1 cellular context compared by ENCODE assay signal in the genomic region with DNA sequence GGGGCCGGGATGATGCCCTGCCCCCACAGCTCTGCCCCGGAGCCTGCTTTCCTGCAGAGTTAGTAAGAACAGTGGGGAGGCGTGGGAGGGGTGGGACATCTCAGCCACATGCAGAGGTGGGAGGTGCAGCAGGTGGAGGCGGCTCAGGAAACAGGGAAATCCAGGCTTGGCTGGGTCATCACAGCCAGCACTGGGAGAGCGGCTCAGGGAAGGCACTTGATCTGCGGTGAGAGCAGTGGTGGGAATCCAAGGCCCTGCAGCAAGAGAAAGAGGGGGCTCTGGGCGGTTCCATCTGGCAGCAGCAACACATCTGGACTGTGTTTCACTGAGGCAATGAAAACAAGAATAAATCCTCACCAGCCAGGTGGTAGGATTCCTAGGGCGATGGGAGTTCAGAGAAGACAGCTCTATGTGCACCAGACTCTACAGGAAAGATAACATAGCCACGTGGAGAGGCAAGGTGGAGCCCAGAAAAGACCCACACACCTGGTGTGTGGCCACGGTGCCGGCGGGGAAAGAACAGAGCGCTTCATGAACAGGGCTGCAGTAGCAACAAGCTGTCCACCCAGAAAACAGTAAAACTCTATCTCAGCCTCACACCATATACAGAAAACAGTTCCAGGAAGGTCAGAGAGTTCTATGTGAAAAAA.
TF ChIP-seq lines count a peak whose summit lies in the region.

No MANE protein-coding gene starts in this region.

TF ChIP-seq in HepG2, 621 proteins besides CTCF, POLR2A, EP300 and RAD21 (continued from another document):
- TF ChIP-seq, protein P1, sequence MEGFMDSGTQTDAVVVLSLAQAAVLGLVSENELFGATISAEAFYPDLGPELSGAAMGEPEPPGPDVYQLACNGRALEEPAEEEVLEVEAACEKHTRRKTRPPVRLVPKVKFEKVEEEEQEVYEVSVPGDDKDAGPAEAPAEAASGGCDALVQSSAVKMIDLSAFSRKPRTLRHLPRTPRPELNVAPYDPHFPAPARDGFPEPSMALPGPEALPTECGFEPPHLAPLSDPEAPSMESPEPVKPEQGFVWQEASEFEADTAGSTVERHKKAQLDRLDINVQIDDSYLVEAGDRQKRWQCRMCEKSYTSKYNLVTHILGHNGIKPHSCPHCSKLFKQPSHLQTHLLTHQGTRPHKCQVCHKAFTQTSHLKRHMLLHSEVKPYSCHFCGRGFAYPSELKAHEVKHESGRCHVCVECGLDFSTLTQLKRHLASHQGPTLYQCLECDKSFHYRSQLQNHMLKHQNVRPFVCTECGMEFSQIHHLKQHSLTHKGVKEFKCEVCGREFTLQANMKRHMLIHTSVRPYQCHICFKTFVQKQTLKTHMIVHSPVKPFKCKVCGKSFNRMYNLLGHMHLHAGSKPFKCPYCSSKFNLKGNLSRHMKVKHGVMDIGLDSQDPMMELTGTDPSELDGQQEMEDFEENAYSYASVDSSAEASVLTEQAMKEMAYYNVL (CRISPR knock-in tag; IDR thresholded peaks at IDR 0.05; ENCODE audit: borderline replicate concordance): no peak
- TF ChIP-seq SRSF1 (optimal IDR thresholded peaks at IDR 0.05; ENCODE audit: low read depth, low read length) (no peak), SNRNP70 (IDR thresholded peaks at IDR 0.05; ENCODE audit: low read depth, low read length) (no peak)
TF ChIP-seq in HepG2: peak in this region for 0.
